8 cellular contexts compared by ENCODE assay signal in the genomic region with DNA sequence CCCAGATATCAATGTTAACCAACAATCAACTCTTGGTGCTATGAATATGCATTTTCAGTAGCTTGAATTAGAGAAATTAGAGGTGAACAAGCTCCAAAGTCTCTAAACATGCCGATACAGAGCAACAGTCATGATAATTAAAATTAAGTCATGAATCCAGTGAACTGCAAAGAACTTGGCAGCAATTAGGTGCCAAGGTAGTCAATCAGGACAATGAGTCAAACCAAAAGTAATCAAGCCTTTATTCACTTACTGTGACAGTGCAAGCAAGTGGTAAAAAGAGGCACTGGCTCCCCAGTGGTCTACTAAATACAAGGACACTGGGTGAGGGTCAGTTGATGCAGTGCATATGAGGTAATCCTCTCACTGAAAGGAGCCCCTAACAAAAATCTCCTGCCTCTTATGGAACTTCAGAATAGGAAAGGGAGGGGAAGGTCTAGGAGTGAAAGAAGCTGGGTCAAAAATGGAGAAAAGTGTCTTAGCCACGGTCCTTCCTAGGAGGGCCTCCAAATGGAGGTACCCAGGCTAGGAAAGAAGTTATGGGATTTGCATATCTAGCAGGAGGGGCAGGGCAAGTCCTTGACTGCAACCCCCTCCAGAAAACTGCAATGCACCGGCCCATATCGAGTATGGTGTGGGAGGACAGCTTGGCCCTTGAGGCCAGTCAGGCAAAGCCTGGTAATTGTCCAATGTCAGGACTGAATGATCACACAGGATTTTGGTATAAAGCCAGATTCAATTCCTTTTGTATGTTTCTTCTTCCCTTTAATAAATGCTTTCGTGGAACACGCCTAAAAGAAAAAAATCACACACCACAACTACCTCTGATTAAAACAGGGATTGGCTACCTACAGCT. TPM values are rescaled to one million over a fixed set of nuclear protein-coding genes. Genes with fewer than 3 reads are reported as not detected.
DNase-seq lines count a peak whose midpoint lies in the region; ATAC-seq and TF ChIP-seq lines count a peak whose summit lies in the region.

No MANE protein-coding gene starts in this region.

- H3K27ac ChIP-seq in layer of hippocampus (ENCODE audit: low read depth, low read length) (peak overlapping the region; percentile 25), tibial nerve (peak overlapping the region in 2 of 4 donors; percentile 93 to 99)

- POLR2A ChIA-PET in activated naive CD8-positive, alpha-beta T cell treated with anti-CD3 and anti-CD28 coated beads, Interleukin-2, amount 10 ng/mL, durations not matched to agents 7 days and 5 days (lab: Charles Lee) = interaction anchor here (1.6 kb wide), 1 partner anchor 17 kb away, joined by 9 read pairs; a partner anchor contains a TSS

- in situ Hi-C loops in GM13976 (cut with MboI; ENCODE audit: low sequenced_read_pairs, unreplicated experiment) = no loop called here

- H3K4me3 Mint-ChIP-seq in activated T-cell treated with anti-CD3 and anti-CD28 coated beads, Interleukin-2, amount 50 U/mL, for 4 hours = peak overlapping the region; percentile 95
- H3K4me3 Mint-ChIP-seq in activated naive CD8-positive, alpha-beta T cell treated with anti-CD3 and anti-CD28 coated beads, Interleukin-2, amount 10 ng/mL, durations not matched to agents 7 days and 5 days = peak overlapping the region; percentile 94

- no peak for DNase-seq in activated T-cell treated with anti-CD3 and anti-CD28 coated beads, Interleukin-2, amount 50 U/mL, for 4 hours
- no peak for DNase-seq in activated T-cell treated with anti-CD3 and anti-CD28 coated beads for 4 hours
- no peak for DNase-seq in activated naive CD8-positive, alpha-beta T cell treated with anti-CD3 and anti-CD28 coated beads, Interleukin-2, amount 10 ng/mL, durations not matched to agents 7 days and 5 days
- no peak for DNase-seq in tibial nerve (ENCODE audit: low spot score in 2 of 2)
- no peak for DNase-seq in NCI-H2081 treated with DMSO at 0.1 percent for 48 hours (lab: John Stamatoyannopoulos, UW)
- DNase-seq in inferior parietal cortex (ENCODE audit: extremely low spot score) = no peak
- no peak for DNase-seq in GM13976 (ENCODE audit: low spot score)

- peak overlapping the region; percentile 95 for H3K27ac Mint-ChIP-seq in activated naive CD8-positive, alpha-beta T cell treated with anti-CD3 and anti-CD28 coated beads, Interleukin-2, amount 10 ng/mL, durations not matched to agents 7 days and 5 days

- H3K4me3 ChIP-seq in tibial nerve = peak overlapping the region in 3 of 4 donors; percentile 93 to 98 (median 95)

- no peak for TF ChIP-seq CTCF in tibial nerve (IDR thresholded peaks at IDR 0.05)
- no peak for TF ChIP-seq CTCF in GM13976 (IDR thresholded peaks at IDR 0.05; ENCODE audit: borderline replicate concordance, control extremely low read depth, extremely low read depth, insufficient read depth, missing control alignments)

- no peaks in the 10 kb centered on the region for H3K9me3 ChIP-seq in tibial nerve

- peaks cover 29% of the 10 kb centered on the region for H3K4me1 Mint-ChIP-seq in activated T-cell treated with anti-CD3 and anti-CD28 coated beads, Interleukin-2, amount 50 U/mL, for 4 hours (ENCODE audit: low read depth)
- peaks cover 22% of the 10 kb centered on the region for H3K4me1 Mint-ChIP-seq in activated naive CD8-positive, alpha-beta T cell treated with anti-CD3 and anti-CD28 coated beads, Interleukin-2, amount 10 ng/mL, durations not matched to agents 7 days and 5 days

- no peak for TF ChIP-seq EP300 in tibial nerve (IDR thresholded peaks at IDR 0.05)

- 39 to 41% methylated on average over 6 of the region's 6 CpGs for WGBS in tibial nerve, 2 donors

- no peak for ATAC-seq in activated T-cell treated with anti-CD3 and anti-CD28 coated beads, Interleukin-2, amount 50 U/mL, for 4 hours
- ATAC-seq in activated naive CD8-positive, alpha-beta T cell treated with anti-CD3 and anti-CD28 coated beads, Interleukin-2, amount 10 ng/mL, durations not matched to agents 7 days and 5 days (ENCODE audit: low read depth) = no peak

- peaks cover 23% of the 10 kb centered on the region for H3K36me3 Mint-ChIP-seq in activated T-cell treated with anti-CD3 and anti-CD28 coated beads, Interleukin-2, amount 50 U/mL, for 4 hours (ENCODE audit: insufficient read depth)
- peaks cover 18% of the 10 kb centered on the region for H3K36me3 Mint-ChIP-seq in activated naive CD8-positive, alpha-beta T cell treated with anti-CD3 and anti-CD28 coated beads, Interleukin-2, amount 10 ng/mL, durations not matched to agents 7 days and 5 days

- no peaks in the 10 kb centered on the region for H3K9me3 Mint-ChIP-seq in activated T-cell treated with anti-CD3 and anti-CD28 coated beads, Interleukin-2, amount 50 U/mL, for 4 hours
- no peaks in the 10 kb centered on the region for H3K9me3 Mint-ChIP-seq in activated naive CD8-positive, alpha-beta T cell treated with anti-CD3 and anti-CD28 coated beads, Interleukin-2, amount 10 ng/mL, durations not matched to agents 7 days and 5 days

- H3K36me3 ChIP-seq in tibial nerve = peaks cover 0 to 27% (median 0%) of the 10 kb centered on the region in 3 donors

- no peak for TF ChIP-seq POLR2A in tibial nerve (IDR thresholded peaks at IDR 0.05)

- H3K27me3 ChIP-seq in layer of hippocampus (ENCODE audit: control insufficient read depth, insufficient read depth, low read length) (no peaks in the 10 kb centered on the region), tibial nerve (no peaks in the 10 kb centered on the region)

- H3K4me1 ChIP-seq in tibial nerve = peaks cover 4 to 42% (median 24%) of the 10 kb centered on the region in 4 donors

- no peaks in the 10 kb centered on the region for H3K27me3 Mint-ChIP-seq in activated T-cell treated with anti-CD3 and anti-CD28 coated beads, Interleukin-2, amount 50 U/mL, for 4 hours (ENCODE audit: low read depth)
- no peaks in the 10 kb centered on the region for H3K27me3 Mint-ChIP-seq in activated naive CD8-positive, alpha-beta T cell treated with anti-CD3 and anti-CD28 coated beads, Interleukin-2, amount 10 ng/mL, durations not matched to agents 7 days and 5 days

RNA-seq across cellular contexts. Expression of a gene that starts 1.5 kb away (rescaled TPM):
- total RNA-seq in activated T-cell treated with anti-CD3 and anti-CD28 coated beads, Interleukin-2, amount 50 U/mL, for 4 hours = 10 to 100 TPM; 52.1 to 60.3 (median 57.6) TPM
- total RNA-seq in activated naive CD8-positive, alpha-beta T cell treated with anti-CD3 and anti-CD28 coated beads, Interleukin-2, amount 10 ng/mL, durations not matched to agents 7 days and 5 days = 10 to 100 TPM; 43.3 to 50.2 TPM
- total RNA-seq in tibial nerve = 10 to 100 TPM; 15.0 to 23.0 (median 19.9) TPM

RNA-seq across cellular contexts. Expression of a gene that starts 17.0 kb away (rescaled TPM):
- 10 to 100 TPM; 41.5 to 47.5 (median 43.3) TPM for total RNA-seq in activated T-cell treated with anti-CD3 and anti-CD28 coated beads, Interleukin-2, amount 50 U/mL, for 4 hours
- total RNA-seq in activated naive CD8-positive, alpha-beta T cell treated with anti-CD3 and anti-CD28 coated beads, Interleukin-2, amount 10 ng/mL, durations not matched to agents 7 days and 5 days = 10 to 100 TPM; 35.3 to 36.2 TPM
- 10 to 100 TPM; 18.8 to 24.9 (median 23.9) TPM for total RNA-seq in tibial nerve
